ENCODE assay signal across 1 cellular context in genomic region chr4:154444958-154445357, GRCh38.
A peak's percentile ranks its signal among the peaks of the same experiment; 100 is the strongest.
TF ChIP-seq lines count a peak whose summit lies in the region.

No MANE protein-coding gene starts in this region.

TF ChIP-seq in K562, 482 proteins besides CTCF, POLR2A, EP300 and RAD21 (continued from another document and continues in another):
- TF ChIP-seq GABPA (tag; conservative IDR thresholded peaks at IDR 0.05; ENCODE audit: low read depth) (no peak), MYBL2 (IDR thresholded peaks at IDR 0.05; ENCODE audit: low read depth) (no peak), MYBL2 (CRISPR knock-in tag; IDR thresholded peaks at IDR 0.05; ENCODE audit: borderline replicate concordance) (no peak), ZNF609 (CRISPR knock-in tag; IDR thresholded peaks at IDR 0.05; ENCODE audit: borderline replicate concordance) (no peak), ZBTB26 (CRISPR knock-in tag; IDR thresholded peaks at IDR 0.05) (no peak), HMGN3 (IDR thresholded peaks at IDR 0.05; ENCODE audit: borderline replicate concordance, extremely low read depth, insufficient read length, low read depth, low read length) (no peak), NR3C1 (CRISPR knock-in tag; IDR thresholded peaks at IDR 0.05) (no peak), HOMEZ (CRISPR knock-in tag; IDR thresholded peaks at IDR 0.05) (no peak), SMARCC2 (IDR thresholded peaks at IDR 0.05; ENCODE audit: low read depth) (peak; percentile 59; the same call in 1 of the 2 replicates), ZNF23 (CRISPR knock-in tag; IDR thresholded peaks at IDR 0.05) (no peak), ASH1L (IDR thresholded peaks at IDR 0.05; ENCODE audit: borderline replicate concordance, low read depth, partially characterized antibody) (no peak), KDM2B (CRISPR knock-in tag; IDR thresholded peaks at IDR 0.05) (no peak), FOXA3 (CRISPR knock-in tag; conservative IDR thresholded peaks at IDR 0.05 in 1 of 2, IDR thresholded peaks at IDR 0.05 in 1 of 2) (no peak), ZNF655 (CRISPR knock-in tag; IDR thresholded peaks at IDR 0.05) (no peak), ILF3 (IDR thresholded peaks at IDR 0.05; ENCODE audit: borderline replicate concordance) (no peak), XRCC4 (IDR thresholded peaks at IDR 0.05; ENCODE audit: extremely low read depth, insufficient read depth, insufficient read length) (no peak), SFPQ (IDR thresholded peaks at IDR 0.05; ENCODE audit: low read depth, low read length) (no peak), FOS (IDR thresholded peaks at IDR 0.05; ENCODE audit: extremely low read depth, insufficient read length) (no peak), CHD2 (IDR thresholded peaks at IDR 0.05; ENCODE audit: low read depth, low read length) (no peak), BCOR (IDR thresholded peaks at IDR 0.05) (no peak), STAT5A (IDR thresholded peaks at IDR 0.05; ENCODE audit: borderline replicate concordance, low read length) (peak; percentile 67), CUX1 (CRISPR knock-in tag; IDR thresholded peaks at IDR 0.05) (no peak), MTA1 (IDR thresholded peaks at IDR 0.05; ENCODE audit: borderline replicate concordance) (no peak), ZNF217 (CRISPR knock-in tag; IDR thresholded peaks at IDR 0.05) (no peak), MYNN (IDR thresholded peaks at IDR 0.05) (0 out of 2 replicates have a peak, but pooled peaks have one; percentile 19), MYNN (CRISPR knock-in tag; IDR thresholded peaks at IDR 0.05) (no peak), FOXP1 (CRISPR knock-in tag; IDR thresholded peaks at IDR 0.05) (no peak), FOXO4 (CRISPR knock-in tag; IDR thresholded peaks at IDR 0.05) (no peak), ZNF830 (CRISPR knock-in tag; IDR thresholded peaks at IDR 0.05) (no peak), THRAP3 (IDR thresholded peaks at IDR 0.05; ENCODE audit: borderline replicate concordance) (no peak), SP2 (IDR thresholded peaks at IDR 0.05; ENCODE audit: extremely low read depth, low read depth, low read length, poor library complexity, severe bottlenecking) (no peak), FOXM1 (IDR thresholded peaks at IDR 0.05; ENCODE audit: low read depth) (peak; percentile 63; the same call in 1 of the 2 replicates), FOXM1 (CRISPR knock-in tag; IDR thresholded peaks at IDR 0.05; ENCODE audit: low read depth) (no peak), PKNOX1 (IDR thresholded peaks at IDR 0.05) (peak; percentile 88), SRSF7 (optimal IDR thresholded peaks at IDR 0.05; ENCODE audit: low read depth, low read length) (no peak), ZNF212 (CRISPR knock-in tag; IDR thresholded peaks at IDR 0.05) (no peak), GATAD2A (IDR thresholded peaks at IDR 0.05) (no peak), PURB (CRISPR knock-in tag; IDR thresholded peaks at IDR 0.05; ENCODE audit: low read depth) (no peak), BRF2 (IDR thresholded peaks at IDR 0.05; ENCODE audit: borderline replicate concordance, insufficient read depth, insufficient read length) (no peak), TOE1 (IDR thresholded peaks at IDR 0.05; ENCODE audit: borderline replicate concordance) (no peak), TOE1 (CRISPR knock-in tag; IDR thresholded peaks at IDR 0.05; ENCODE audit: borderline replicate concordance, low read depth) (no peak), SRF (CRISPR knock-in tag; IDR thresholded peaks at IDR 0.05) (no peak), GABPB1 (CRISPR knock-in tag; IDR thresholded peaks at IDR 0.05) (no peak), MEF2A (IDR thresholded peaks at IDR 0.05; ENCODE audit: control insufficient read depth, low read depth, low read length) (no peak), ZSCAN29 (IDR thresholded peaks at IDR 0.05) (no peak), NFE2 (IDR thresholded peaks at IDR 0.05; ENCODE audit: low read depth) (peak; percentile 9; the same call in 1 of the 2 replicates)
